ENCODE assay signal across 10 cellular contexts in genomic region chr1:207863893-207864535, GRCh38. TPM values are rescaled to one million over a fixed set of nuclear protein-coding genes. Genes with fewer than 3 reads are reported as not detected.
DNase-seq lines count a peak whose midpoint lies in the region; ATAC-seq lines count a peak whose summit lies in the region.
"Had no signal": no experiment of that assay in that cellular context is flagged by ENCODE, and none has a peak within 500 bp of the region (broad histone marks: within the 10 kb centered on the region; RNA-seq: fewer than 3 reads in every experiment).

No MANE protein-coding gene starts in this region.

- no peak overlapping the region for H3K4me3 ChIP-seq in muscle layer of duodenum (ENCODE audit: low read depth in 1 of 2, low read length in 2 of 2)
- H3K4me3 ChIP-seq: A549, SJSA1 had no signal

- peaks cover 21% of the 10 kb centered on the region for H3K36me3 Mint-ChIP-seq in activated T-cell treated with anti-CD3 and anti-CD28 coated beads, Interleukin-2, amount 50 U/mL, for 4 hours (ENCODE audit: insufficient read depth)

- no peaks in the 10 kb centered on the region for H3K27me3 Mint-ChIP-seq in activated T-cell treated with anti-CD3 and anti-CD28 coated beads, Interleukin-2, amount 50 U/mL, for 4 hours (ENCODE audit: low read depth)

- peaks cover 67% of the 10 kb centered on the region for H3K4me1 Mint-ChIP-seq in activated T-cell treated with anti-CD3 and anti-CD28 coated beads, Interleukin-2, amount 50 U/mL, for 4 hours (ENCODE audit: low read depth)

- peaks cover 0 to 14% of the 10 kb centered on the region in 2 donors for H3K36me3 ChIP-seq in muscle layer of duodenum (ENCODE audit: control insufficient read depth in 1 of 2, insufficient read depth in 2 of 2, low read length in 2 of 2)

- peak overlapping the region; percentile 17 for H3K27ac ChIP-seq in muscle layer of duodenum (ENCODE audit: low read length)
- H3K27ac ChIP-seq: A549, SJSA1 had no signal

- DNase-seq in SIG-M5 treated with dmso at 0.1 percent for 504 hours (lab: John Stamatoyannopoulos, UW; ENCODE audit: unreplicated experiment) (peak; percentile 75), SIG-M5 (lab: John Stamatoyannopoulos, UW) (no peak), NCI-H446 (lab: John Stamatoyannopoulos, UW) (no peak), COLO668 (lab: John Stamatoyannopoulos, UW; ENCODE audit: unreplicated experiment) (no peak), mucosa of gallbladder (ENCODE audit: low spot score) (no peak)
- no peak for DNase-seq in activated T-cell treated with anti-CD3 and anti-CD28 coated beads, Interleukin-2, amount 50 U/mL, for 4 hours

- peak overlapping the region; percentile 35 for H3K4me3 Mint-ChIP-seq in activated T-cell treated with anti-CD3 and anti-CD28 coated beads, Interleukin-2, amount 50 U/mL, for 4 hours

- no peaks in the 10 kb centered on the region for H3K9me3 Mint-ChIP-seq in activated T-cell treated with anti-CD3 and anti-CD28 coated beads, Interleukin-2, amount 50 U/mL, for 4 hours

- ATAC-seq in HG03460 (IDR thresholded peaks at IDR 0.05; ENCODE audit: unreplicated experiment): peak; percentile 61
- peak; percentile 44 to 56 for ATAC-seq in activated T-cell treated with anti-CD3 and anti-CD28 coated beads, Interleukin-2, amount 50 U/mL, for 4 hours
- ATAC-seq: A549 had no signal

- H3K4me1 ChIP-seq in muscle layer of duodenum (ENCODE audit: control insufficient read depth in 1 of 2, insufficient read depth in 2 of 2, low read length in 2 of 2): peaks cover 30 to 58% of the 10 kb centered on the region in 2 donors

- no peaks in the 10 kb centered on the region for H3K27me3 ChIP-seq in muscle layer of duodenum (ENCODE audit: low read depth, low read length)
- H3K27me3 ChIP-seq: SJSA1 had no signal

- no peaks in the 10 kb centered on the region for H3K9me3 ChIP-seq in muscle layer of duodenum (ENCODE audit: control insufficient read depth in 1 of 2, low read length in 2 of 2)
- H3K9me3 ChIP-seq: A549, SJSA1 had no signal

RNA-seq across cellular contexts. Expression of gene CD34, which starts 46.9 kb away (rescaled TPM):
- under 1 TPM; 0.05 to 0.20 (median 0.08) TPM for total RNA-seq in activated T-cell treated with anti-CD3 and anti-CD28 coated beads, Interleukin-2, amount 50 U/mL, for 4 hours
- total RNA-seq in mucosa of gallbladder: 23.2 TPM

Comparison
In these comparisons a context has a peak if more than half of its experiments do, and no peak if none do; other contexts are left out.
1. RNA of gene CD34, which starts 46.9 kb away (total RNA-seq): 23.2 TPM in mucosa of gallbladder (single experiment); 0.05 to 0.20 TPM in activated T-cell treated with anti-CD3 and anti-CD28 coated beads, Interleukin-2, amount 50 U/mL, for 4 hours; every median in the first group is over 10 times any median in the second.